8 cellular contexts compared by ENCODE assay signal in the genomic region with DNA sequence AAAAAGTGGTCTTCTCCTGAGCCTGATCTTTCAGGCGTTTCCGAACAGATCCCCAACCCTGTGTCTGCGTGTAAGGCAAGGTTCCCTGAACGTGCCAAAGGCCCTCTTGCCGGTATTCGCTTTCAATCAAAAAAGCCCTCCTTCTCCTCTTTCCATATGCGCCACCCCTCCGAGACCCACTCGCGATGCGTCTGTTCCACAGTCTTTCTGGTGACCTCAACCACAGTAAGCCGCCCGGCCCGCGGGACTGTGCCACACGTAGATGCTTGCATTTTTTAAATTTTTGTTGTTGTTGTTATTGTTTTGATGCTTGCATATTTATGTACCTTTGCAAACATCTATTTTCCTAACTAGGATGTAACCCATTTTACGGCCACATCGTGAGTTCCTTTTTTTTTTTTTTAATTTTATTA. TPM values are rescaled to one million over a fixed set of nuclear protein-coding genes. Genes with fewer than 3 reads are reported as not detected.
A peak's percentile ranks its signal among the peaks of the same experiment; 100 is the strongest.
DNase-seq lines count a peak whose midpoint lies in the region; ATAC-seq and TF ChIP-seq lines count a peak whose summit lies in the region.

No MANE protein-coding gene starts in this region.

- no peak for DNase-seq in SJSA1 (ENCODE audit: low read depth in 1 of 2, low spot score in 2 of 2)
- no peak for DNase-seq in fibroblast of the aortic adventitia (ENCODE audit: low read depth)
- no peak for DNase-seq in T1000 (lab: John Stamatoyannopoulos, UW)

- no peak for TF ChIP-seq CTCF in fibroblast of the aortic adventitia (IDR thresholded peaks at IDR 0.05; ENCODE audit: insufficient read depth, low read length)

- ATAC-seq in GM18861 (IDR thresholded peaks at IDR 0.05; ENCODE audit: unreplicated experiment) (peak; percentile 8), HG02885 (IDR thresholded peaks at IDR 0.05; ENCODE audit: poor library complexity, unreplicated experiment) (no peak), HG02852 (IDR thresholded peaks at IDR 0.05; ENCODE audit: unreplicated experiment) (no peak), GM21515 (IDR thresholded peaks at IDR 0.05; ENCODE audit: unreplicated experiment) (no peak)

- peak overlapping the region; percentile 72 for H3K4me3 ChIP-seq in SJSA1
- H3K4me3 ChIP-seq in fibroblast of the aortic adventitia (ENCODE audit: low read depth, low read length), result peak overlapping the region; percentile 85
- peak overlapping the region; percentile 95 for H3K4me3 ChIP-seq in rectal smooth muscle tissue (ENCODE audit: low read length)

- H3K27me3 ChIP-seq in SJSA1 (replicated peaks) (no peaks in the 10 kb centered on the region), rectal smooth muscle tissue (ENCODE audit: control insufficient read depth, insufficient read depth, low read length) (no peaks in the 10 kb centered on the region)

- H3K27ac ChIP-seq in SJSA1 (peak overlapping the region; percentile 96), rectal smooth muscle tissue (ENCODE audit: low read depth, low read length) (no peak overlapping the region)

- peak overlapping the region; percentile 51 for H3K9ac ChIP-seq in rectal smooth muscle tissue (ENCODE audit: low read length)

- H3K4me1 ChIP-seq in SJSA1 (replicated peaks), result peaks cover 19% of the 10 kb centered on the region
- H3K4me1 ChIP-seq in rectal smooth muscle tissue (ENCODE audit: control insufficient read depth, insufficient read depth, low read length), result no peaks in the 10 kb centered on the region

- peaks cover 9% of the 10 kb centered on the region for H3K36me3 ChIP-seq in SJSA1
- H3K36me3 ChIP-seq in rectal smooth muscle tissue (ENCODE audit: control insufficient read depth, insufficient read depth, low read length), result no peaks in the 10 kb centered on the region

- 0 out of 2 replicates have a peak, but pooled peaks cover 4% of the 10 kb centered on the region for H3K9me3 ChIP-seq in SJSA1 (replicated peaks)

RNA-seq across cellular contexts. Expression of gene PRPSAP1, which starts 0.6 kb away (rescaled TPM):
- total RNA-seq in SJSA1 (2014; rRNA removed; shearing (Covaris generic)), result 49.4 and 65.4 TPM in 2 replicates
- 48.1 and 57.9 TPM in 2 replicates for total RNA-seq in fibroblast of the aortic adventitia (ENCODE audit: low replicate concordance)

RNA-seq across cellular contexts. Expression of gene SPHK1, which starts 30.1 kb away (rescaled TPM):
- total RNA-seq in SJSA1 (2014; rRNA removed; shearing (Covaris generic)), result 135 and 173 TPM in 2 replicates
- 31.7 and 84.0 TPM in 2 replicates for total RNA-seq in fibroblast of the aortic adventitia (ENCODE audit: low replicate concordance)

RNA-seq across cellular contexts. Expression of gene QRICH2, which starts 46.2 kb away (rescaled TPM):
- 2.0 and 4.7 TPM in 2 replicates for total RNA-seq in SJSA1 (2014; rRNA removed; shearing (Covaris generic))
- total RNA-seq in fibroblast of the aortic adventitia (ENCODE audit: low replicate concordance), result 1.8 and 2.2 TPM in 2 replicates
